9 cellular contexts compared by ENCODE assay signal in genomic region chr1:24927886-24928630, GRCh38. TPM values are rescaled to one million over a fixed set of nuclear protein-coding genes. Genes with fewer than 3 reads are reported as not detected.
DNase-seq lines count a peak whose midpoint lies in the region; ATAC-seq, FAIRE-seq and TF ChIP-seq lines count a peak whose summit lies in the region.
"Had no signal": no experiment of that assay in that cellular context is flagged by ENCODE, and none has a peak within 500 bp of the region (broad histone marks: within the 10 kb centered on the region; RNA-seq: fewer than 3 reads in every experiment).

No MANE protein-coding gene starts in this region.

- H3K9me1 ChIP-seq in K562 (ENCODE audit: control insufficient read depth, insufficient read depth, low read length), result no peaks in the 10 kb centered on the region

- H3K36me3 Mint-ChIP-seq in CD8-positive, alpha-beta T cell, result peaks cover 58% of the 10 kb centered on the region
- H3K36me3 Mint-ChIP-seq in naive thymus-derived CD4-positive, alpha-beta T cell, result peaks cover 0 to 36% (median 12%) of the 10 kb centered on the region in 5 donors

- WGBS in K562 (ENCODE audit: insufficient coverage, low coverage, missing lambda C conversion rate), result 16% methylated on average over 14 of the region's 14 CpGs

- peaks cover 62% of the 10 kb centered on the region for H3K4me1 Mint-ChIP-seq in CD8-positive, alpha-beta T cell (ENCODE audit: low read depth)
- H3K4me1 Mint-ChIP-seq in naive thymus-derived CD4-positive, alpha-beta T cell, result peaks cover 28 to 73% (median 63%) of the 10 kb centered on the region in 7 donors

- peak in 1 of 7 experiments; percentile 16 for DNase-seq in CD8-positive, alpha-beta T cell
- no peak for DNase-seq in Jurkat, Clone E6-1 (ENCODE audit: low read depth, low spot score)
- no peak for DNase-seq in K562 (ENCODE audit: extremely low read depth in 1 of 4, low spot score in 3 of 4)
- no peak for DNase-seq in naive thymus-derived CD4-positive, alpha-beta T cell
- no peak for DNase-seq in NCI-H1092 treated with DMSO at 0.1 percent for 48 hours (lab: John Stamatoyannopoulos, UW)
- no peak for DNase-seq in NCI-H146 (lab: John Stamatoyannopoulos, UW)
- DNase-seq in G401 (ENCODE audit: low spot score), result no peak
- DNase-seq in frontal cortex (ENCODE audit: low spot score in 2 of 2), result no peak
- DNase-seq: NCI-H2081 had no signal

- no TSS peak for BruUV-seq in K562 (replicated peaks; lab: Mats Ljungman, UMichigan)

- no peaks in the 10 kb centered on the region for H3K9me3 Mint-ChIP-seq in CD8-positive, alpha-beta T cell
- H3K9me3 Mint-ChIP-seq in naive thymus-derived CD4-positive, alpha-beta T cell, result peaks cover 0 to under 1% (median 0%) of the 10 kb centered on the region in 11 donors

- FAIRE-seq in K562 (lab: Jason Lieb, UNC) (no peak), frontal cortex (lab: Jason Lieb, UNC) (no peak)

- peaks cover 5% of the 10 kb centered on the region for H4K20me1 ChIP-seq in K562 (replicated peaks; ENCODE audit: control insufficient read depth, insufficient read depth, low read length)

- no peaks in the 10 kb centered on the region for H3K79me2 ChIP-seq in K562 (ENCODE audit: control insufficient read depth, insufficient read depth, low read length)

- POLR2A ChIA-PET in CD8-positive, alpha-beta T cell (lab: Charles Lee), result interaction anchor here (0.5 to 9.8 kb wide), 22 partner anchors 9 to 423 kb away, joined by 3 to 195 read pairs (median 6); partner anchors contain the start of gene RSRP1
- POLR2A ChIA-PET in K562 (lab: Yijun Ruan, JAX), result interaction anchor here (0.6 to 1.3 kb wide), 6 partner anchors 10 to 66 kb away, joined by 3 to 6 read pairs (median 4); no protein-coding TSS in a partner anchor
- POLR2A ChIA-PET in naive thymus-derived CD4-positive, alpha-beta T cell (lab: Charles Lee), result interaction anchor here (0.6 to 5.1 kb wide), 19 partner anchors 9 to 606 kb away, joined by 3 to 26 read pairs (median 4); partner anchors contain the start of gene RSRP1

- peak overlapping the region; percentile 95 for H3K27ac ChIP-seq in CD8-positive, alpha-beta T cell (ENCODE audit: low read depth, low read length)
- no peak overlapping the region for H3K27ac ChIP-seq in K562 (ENCODE audit: extremely low read depth, low read depth, low read length)
- peak overlapping the region; percentile 96 for H3K27ac ChIP-seq in naive thymus-derived CD4-positive, alpha-beta T cell (ENCODE audit: low read depth, low read length)

- TF ChIP-seq RAD21 in K562 (CRISPR knock-in tag; conservative IDR thresholded peaks at IDR 0.05 in 1 of 2, IDR thresholded peaks at IDR 0.05 in 1 of 2), result no peak

- CTCF ChIA-PET in CD8-positive, alpha-beta T cell (lab: Charles Lee), result interaction anchor here (1.3 to 14.6 kb wide), 14 partner anchors 9 to 277 kb away, joined by 3 to 111 read pairs (median 6); no protein-coding TSS in a partner anchor
- CTCF ChIA-PET in K562 (lab: Yijun Ruan, JAX; ENCODE audit: low intra/inter-chr PET ratio), result interaction anchor here (0.5 kb wide), 1 partner anchor 81 kb away, joined by 5 read pairs; no protein-coding TSS in a partner anchor
- CTCF ChIA-PET in naive thymus-derived CD4-positive, alpha-beta T cell (lab: Charles Lee), result interaction anchor here (0.6 to 14.1 kb wide), 8 partner anchors 35 to 612 kb away, joined by 3 to 135 read pairs (median 4); no protein-coding TSS in a partner anchor

- no peak overlapping the region for H3K9ac ChIP-seq in K562 (ENCODE audit: insufficient read depth in 1 of 2, low read depth in 2 of 2, low read length in 2 of 2)

- ATAC-seq in CD8-positive, alpha-beta T cell, result no peak
- ATAC-seq in K562, result no peak
- no peak for ATAC-seq in naive thymus-derived CD4-positive, alpha-beta T cell

- peaks cover 73% of the 10 kb centered on the region for H3K4me1 ChIP-seq in CD8-positive, alpha-beta T cell (ENCODE audit: insufficient read depth, low read length)
- H3K4me1 ChIP-seq in K562 (replicated peaks in 1 of 2; ENCODE audit: control insufficient read depth in 2 of 2, insufficient read depth in 2 of 2, low read length in 2 of 2), result peaks cover 0 to 34% of the 10 kb centered on the region in 2 experiments; a peak in 2 of 5 replicates
- peaks cover 58 to 67% of the 10 kb centered on the region in 2 donors for H3K4me1 ChIP-seq in naive thymus-derived CD4-positive, alpha-beta T cell (ENCODE audit: control insufficient read depth in 2 of 2, insufficient read depth in 2 of 2, low read length in 2 of 2)

- H3K27ac Mint-ChIP-seq in CD8-positive, alpha-beta T cell, result peak overlapping the region; percentile 99
- H3K27ac Mint-ChIP-seq in naive thymus-derived CD4-positive, alpha-beta T cell, result peak overlapping the region; percentile 71 to 98 (median 97)

- intact Hi-C loops in CD8-positive, alpha-beta T cell (cut with DNase I, micrococcal nuclease), result loop anchor here (5.0 to 10.0 kb wide), 2 partner anchors 319 to 423 kb away; partner anchors contain the start of genes RCAN3 (in 2 of the 2) and RSRP1 (in 1 of the 2)
- intact Hi-C loops in K562 (cut with micrococcal nuclease), result no loop called here
- intact Hi-C loops in naive thymus-derived CD4-positive, alpha-beta T cell (cut with micrococcal nuclease), result loop anchor here (1.0 to 10.0 kb wide), 8 partner anchors 80 to 749 kb away; partner anchors contain the start of gene SRRM1 (in 1 of the 2)

- no peaks in the 10 kb centered on the region for H3K27me3 Mint-ChIP-seq in CD8-positive, alpha-beta T cell (ENCODE audit: low read depth)
- no peaks in the 10 kb centered on the region for H3K27me3 Mint-ChIP-seq in naive thymus-derived CD4-positive, alpha-beta T cell

- no peak for TF ChIP-seq POLR2A in K562 (conservative IDR thresholded peaks at IDR 0.05)

- H3K4me3 ChIP-seq in CD8-positive, alpha-beta T cell (ENCODE audit: low read depth, low read length), result peak overlapping the region; percentile 89
- H3K4me3 ChIP-seq in Jurkat, Clone E6-1 (ENCODE audit: low read length), result peak overlapping the region; percentile 56
- no peak overlapping the region for H3K4me3 ChIP-seq in K562
- H3K4me3 ChIP-seq in naive thymus-derived CD4-positive, alpha-beta T cell (ENCODE audit: low read length), result peak overlapping the region; percentile 91

- no peaks in the 10 kb centered on the region for H3K9me3 ChIP-seq in CD8-positive, alpha-beta T cell (ENCODE audit: low read length)
- no peaks in the 10 kb centered on the region for H3K9me3 ChIP-seq in K562 (replicated peaks; ENCODE audit: control insufficient read depth, insufficient read depth, low read depth, low read length)
- no peaks in the 10 kb centered on the region for H3K9me3 ChIP-seq in naive thymus-derived CD4-positive, alpha-beta T cell (ENCODE audit: control insufficient read depth in 2 of 3, low read length in 3 of 3)

- no peak for TF ChIP-seq CTCF in CD8-positive, alpha-beta T cell (IDR thresholded peaks at IDR 0.05)
- no peak for TF ChIP-seq CTCF in K562 (IDR thresholded peaks at IDR 0.05 in 2 of 3, conservative IDR thresholded peaks at IDR 0.05 in 1 of 3; ENCODE audit: insufficient read depth in 2 of 3, low read depth in 1 of 3, low read length in 3 of 3)

- no peaks in the 10 kb centered on the region for H3K27me3 ChIP-seq in CD8-positive, alpha-beta T cell (ENCODE audit: insufficient read depth, low read length)
- H3K27me3 ChIP-seq in K562 (ENCODE audit: control insufficient read depth in 2 of 2, insufficient read depth in 2 of 2, low read length in 2 of 2), result peaks cover 72 to 94% of the 10 kb centered on the region in 2 experiments
- no peaks in the 10 kb centered on the region for H3K27me3 ChIP-seq in naive thymus-derived CD4-positive, alpha-beta T cell (ENCODE audit: control insufficient read depth in 2 of 2, insufficient read depth in 2 of 2, low read length in 2 of 2)

- no peak for TF ChIP-seq EP300 in K562 (IDR thresholded peaks at IDR 0.05; ENCODE audit: low read length)

- in situ Hi-C loops in K562 (cut with MboI) (no loop called here), G401 (cut with HindIII; ENCODE audit: low sequenced_read_pairs) (loop anchor here (5.0 kb wide), 2 partner anchors 59 to 66 kb away; no protein-coding TSS in a partner anchor)

- H3K4me2 ChIP-seq in K562 (ENCODE audit: insufficient read depth, low read length), result no peak overlapping the region

- H3K4me3 Mint-ChIP-seq in CD8-positive, alpha-beta T cell, result peak overlapping the region; percentile 93
- H3K4me3 Mint-ChIP-seq in naive thymus-derived CD4-positive, alpha-beta T cell, result peak overlapping the region; percentile 85 to 98 (median 96)

- H3K36me3 ChIP-seq in CD8-positive, alpha-beta T cell (ENCODE audit: insufficient read depth, low read length), result peaks cover 24% of the 10 kb centered on the region
- H3K36me3 ChIP-seq in K562 (ENCODE audit: control insufficient read depth, insufficient read depth, low read length), result no peaks in the 10 kb centered on the region
- H3K36me3 ChIP-seq in naive thymus-derived CD4-positive, alpha-beta T cell (ENCODE audit: control insufficient read depth in 2 of 3, insufficient read depth in 3 of 3, low read length in 3 of 3), result peaks cover 4 to 42% (median 10%) of the 10 kb centered on the region in 3 experiments

- H2AFZ ChIP-seq in K562 (ENCODE audit: low read depth, low read length), result no peak overlapping the region

RNA-seq across cellular contexts. Expression of gene RUNX3, which starts 2.0 kb away (rescaled TPM):
- total RNA-seq in CD8-positive, alpha-beta T cell, result 100 to 1,000 TPM; 423 to 424 TPM
- polyA plus RNA-seq in Jurkat, Clone E6-1 (2012; ENCODE audit: insufficient read depth, insufficient read length), result 21.7 TPM
- total RNA-seq in K562 (2011; cell fraction: chromatin; rRNA removed; ENCODE audit: low replicate concordance), result 0.21 TPM in 1 of 2 replicates, not detected in the other
- 0.13 TPM in 1 of 2 replicates, not detected in the other for total RNA-seq in K562 (2011; cell fraction: nucleolus; rRNA removed)
- not detected in 2 replicates for total RNA-seq in K562 (2011; cell fraction: nucleoplasm; rRNA removed)
- total RNA-seq in K562 (2014; rRNA removed), result 0.09 and 0.16 TPM in 2 replicates
- 0.03 and 0.04 TPM in 2 replicates for total RNA-seq in K562 (2014; rRNA removed; fragmentation: Illumina TruSeq; extraction: Trizol)
- 0.11 and 0.22 TPM in 2 replicates for total RNA-seq in K562 (2015; rRNA removed; fragmentation: Illumina TruSeq; extraction: Trizol)
- 0.64 and 1.1 TPM in 2 replicates for total RNA-seq in K562 (2021)
- polyA plus RNA-seq in K562 (2011; rRNA removed), result 0.03 TPM in 2 replicates
- polyA plus RNA-seq in K562 (2011; cell fraction: cytosol; rRNA removed), result 0.03 TPM in 1 of 2 replicates, not detected in the other
- 0.18 TPM in 1 of 2 replicates, not detected in the other for polyA plus RNA-seq in K562 (2011; cell fraction: nucleus; rRNA removed)
- 0.36 and 0.46 TPM in 2 replicates for polyA plus RNA-seq in K562 (2012)
- polyA plus RNA-seq in K562 (2014; fragmentation: Illumina TruSeq; extraction: Trizol), result 0.19 and 0.39 TPM in 2 replicates
- polyA plus RNA-seq in K562 (2014; fragmentation: Nextera tagmentation; extraction: Ambion mirVana), result under 1 TPM; 0.01 to 0.04 TPM
- polyA plus RNA-seq in K562 (2014; rRNA removed), result 0.29 and 0.62 TPM in 2 replicates
- not detected in 2 replicates for polyA minus RNA-seq in K562 (2011; rRNA and poly(A)+ RNA removed)
- not detected in 2 replicates for polyA minus RNA-seq in K562 (2011; cell fraction: cytosol; rRNA and poly(A)+ RNA removed)
- not detected in 2 replicates for polyA minus RNA-seq in K562 (2011; cell fraction: nucleus; rRNA and poly(A)+ RNA removed)
- total RNA-seq in naive thymus-derived CD4-positive, alpha-beta T cell, result 100 to 1,000 TPM in 2 of 5 experiments, 10 to 100 TPM in 3; 71.4 to 135 (median 96.9) TPM
- polyA plus RNA-seq in naive thymus-derived CD4-positive, alpha-beta T cell, result 10 to 100 TPM; 14.2 to 25.8 TPM
- 0.17 TPM in 1 of 2 replicates, not detected in the other for total RNA-seq in G401 (2014; rRNA removed; shearing (Covaris generic))
- not detected for total RNA-seq in frontal cortex

Comparison
In these comparisons a context has a peak if more than half of its experiments do, and no peak if none do; other contexts are left out.
1. RNA of gene RUNX3, which starts 2.0 kb away (total RNA-seq): 423 to 424 TPM in CD8-positive, alpha-beta T cell and 71.4 to 135 TPM in naive thymus-derived CD4-positive, alpha-beta T cell; 0.03 to 1.1 TPM in K562, 0.17 TPM in G401 and not detected in frontal cortex (single experiment); every median in the first group is over 10 times any median in the second.